8 cellular contexts compared by ENCODE assay signal in the genomic region with DNA sequence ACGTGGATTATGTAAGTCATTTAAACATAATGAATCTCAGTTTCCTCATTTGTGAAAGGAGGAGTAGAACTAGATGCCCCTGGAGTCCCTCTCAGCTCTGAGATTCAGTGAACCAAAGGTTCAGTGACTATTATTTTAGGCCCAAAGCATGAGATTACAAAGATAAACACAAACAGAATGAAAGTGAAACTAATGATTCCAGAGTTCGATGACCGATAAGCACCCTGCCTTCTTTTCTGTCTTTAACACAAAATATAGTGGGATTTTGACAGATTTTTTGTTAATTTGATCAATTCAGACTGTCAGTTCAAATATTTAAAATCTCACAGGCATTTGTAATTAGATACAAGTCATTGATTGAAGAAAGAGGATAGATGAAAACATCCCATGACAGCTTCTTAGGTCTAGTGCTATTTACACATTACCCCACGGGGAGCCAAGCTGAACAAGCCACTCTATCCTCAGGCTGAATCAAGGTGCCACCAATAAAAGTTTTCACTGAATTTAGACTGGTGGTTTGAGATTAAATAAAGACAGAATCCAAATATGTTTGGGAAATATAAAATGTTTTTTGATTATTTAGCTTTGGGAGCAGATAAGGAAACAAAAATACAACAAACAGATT.
DNase-seq lines count a peak whose midpoint lies in the region; ATAC-seq and TF ChIP-seq lines count a peak whose summit lies in the region.

No MANE protein-coding gene starts in this region.

- CTCF ChIA-PET in HEK293T (lab: Yijun Ruan, JAX): interaction anchor here (4.0 kb wide), 1 partner anchor 10 kb away, joined by 9 read pairs; no protein-coding TSS in a partner anchor

- peak; percentile 0 for DNase-seq in NCI-H2196 (lab: John Stamatoyannopoulos, UW; ENCODE audit: unreplicated experiment)
- no peak for DNase-seq in NCI-H2196 treated with DMSO at 0.1 percent for 48 hours (lab: John Stamatoyannopoulos, UW; ENCODE audit: unreplicated experiment)
- no peak for DNase-seq in HEK293T (ENCODE audit: extremely low spot score)
- DNase-seq in NCI-H774 (lab: John Stamatoyannopoulos, UW): peak; percentile 26
- DNase-seq in fibroblast of mammary gland (ENCODE audit: low read depth): peak; percentile 45
- DNase-seq in stimulated activated naive B cell treated with anti-CD40 and anti-IgM and Interleukin-4, amounts not matched to agents 10 μg/mL and 1 μg/mL and 100 μg/mL, for 72 hours: no peak
- no peak for DNase-seq in H7
- DNase-seq in NCI-H446 treated with DMSO at 0.1 percent for 48 hours (lab: John Stamatoyannopoulos, UW): no peak

- no peaks in the 10 kb centered on the region for H3K27me3 Mint-ChIP-seq in stimulated activated naive B cell treated with anti-CD40 and anti-IgM and Interleukin-4, amounts not matched to agents 10 μg/mL and 1 μg/mL and 100 μg/mL, for 72 hours

- peak overlapping the region; percentile 87 for H3K27ac Mint-ChIP-seq in stimulated activated naive B cell treated with anti-CD40 and anti-IgM and Interleukin-4, amounts not matched to agents 10 μg/mL and 1 μg/mL and 100 μg/mL, for 72 hours

- H3K36me3 Mint-ChIP-seq in stimulated activated naive B cell treated with anti-CD40 and anti-IgM and Interleukin-4, amounts not matched to agents 10 μg/mL and 1 μg/mL and 100 μg/mL, for 72 hours: peaks cover 11 to 18% of the 10 kb centered on the region in 2 donors

- ATAC-seq in stimulated activated naive B cell treated with anti-CD40 and anti-IgM and Interleukin-4, amounts not matched to agents 10 μg/mL and 1 μg/mL and 100 μg/mL, for 72 hours (replicated peaks): peak; percentile 50 to 54

- no peak for TF ChIP-seq CTCF in fibroblast of mammary gland (conservative IDR thresholded peaks at IDR 0.05; ENCODE audit: control insufficient read depth, insufficient read depth, low read depth, low read length)

- peak overlapping the region; percentile 46 for H3K4me3 ChIP-seq in fibroblast of mammary gland (ENCODE audit: control insufficient read depth, low read depth, low read length)
- H3K4me3 ChIP-seq in H7 (ENCODE audit: insufficient read depth, low read depth, low read length): no peak overlapping the region

- POLR2A ChIA-PET in HEK293T (lab: Yijun Ruan, JAX): interaction anchor here (0.6 kb wide), 1 partner anchor 291 kb away, joined by 3 read pairs; no protein-coding TSS in a partner anchor

- no peaks in the 10 kb centered on the region for H3K9me3 Mint-ChIP-seq in stimulated activated naive B cell treated with anti-CD40 and anti-IgM and Interleukin-4, amounts not matched to agents 10 μg/mL and 1 μg/mL and 100 μg/mL, for 72 hours

- H3K27me3 ChIP-seq in H7 (ENCODE audit: control insufficient read depth, insufficient read depth, low read length): no peaks in the 10 kb centered on the region

- peaks cover 10 to 20% of the 10 kb centered on the region in 2 donors for H3K4me1 Mint-ChIP-seq in stimulated activated naive B cell treated with anti-CD40 and anti-IgM and Interleukin-4, amounts not matched to agents 10 μg/mL and 1 μg/mL and 100 μg/mL, for 72 hours

- peak overlapping the region; percentile 81 for H3K4me3 Mint-ChIP-seq in stimulated activated naive B cell treated with anti-CD40 and anti-IgM and Interleukin-4, amounts not matched to agents 10 μg/mL and 1 μg/mL and 100 μg/mL, for 72 hours

- no peaks in the 10 kb centered on the region for H3K36me3 ChIP-seq in H7 (replicated peaks; ENCODE audit: control insufficient read depth, insufficient read depth, low read length)

TF ChIP-seq in HEK293T, 16 proteins besides CTCF, POLR2A, EP300 and RAD21:
- TF ChIP-seq FOXA1 (IDR thresholded peaks at IDR 0.05): no peak
- TF ChIP-seq SP1 (IDR thresholded peaks at IDR 0.05): no peak
- TF ChIP-seq PKNOX1 (IDR thresholded peaks at IDR 0.05): 0 out of 2 replicates have a peak, but pooled peaks have one; percentile 21
- TF ChIP-seq TARDBP (IDR thresholded peaks at IDR 0.05): no peak
- TF ChIP-seq L3MBTL2 (conservative IDR thresholded peaks at IDR 0.05): no peak
- no peak for TF ChIP-seq FOXM1 (IDR thresholded peaks at IDR 0.05; ENCODE audit: borderline replicate concordance)
- TF ChIP-seq ELF4 (IDR thresholded peaks at IDR 0.05): no peak
- TF ChIP-seq ARNT (IDR thresholded peaks at IDR 0.05): no peak

Comparison
In these comparisons a context has a peak if more than half of its experiments do, and no peak if none do; other contexts are left out.
1. DNase-seq: peak in NCI-H2196 (single experiment), NCI-H774 (single experiment) and fibroblast of mammary gland (single experiment); none in NCI-H2196 treated with DMSO at 0.1 percent for 48 hours (single experiment), HEK293T (single experiment), stimulated activated naive B cell treated with anti-CD40 and anti-IgM and Interleukin-4, amounts not matched to agents 10 μg/mL and 1 μg/mL and 100 μg/mL, for 72 hours (single experiment), H7 (single experiment) and NCI-H446 treated with DMSO at 0.1 percent for 48 hours (single experiment).